ENCODE assay signal across 1 cellular context in the genomic region with DNA sequence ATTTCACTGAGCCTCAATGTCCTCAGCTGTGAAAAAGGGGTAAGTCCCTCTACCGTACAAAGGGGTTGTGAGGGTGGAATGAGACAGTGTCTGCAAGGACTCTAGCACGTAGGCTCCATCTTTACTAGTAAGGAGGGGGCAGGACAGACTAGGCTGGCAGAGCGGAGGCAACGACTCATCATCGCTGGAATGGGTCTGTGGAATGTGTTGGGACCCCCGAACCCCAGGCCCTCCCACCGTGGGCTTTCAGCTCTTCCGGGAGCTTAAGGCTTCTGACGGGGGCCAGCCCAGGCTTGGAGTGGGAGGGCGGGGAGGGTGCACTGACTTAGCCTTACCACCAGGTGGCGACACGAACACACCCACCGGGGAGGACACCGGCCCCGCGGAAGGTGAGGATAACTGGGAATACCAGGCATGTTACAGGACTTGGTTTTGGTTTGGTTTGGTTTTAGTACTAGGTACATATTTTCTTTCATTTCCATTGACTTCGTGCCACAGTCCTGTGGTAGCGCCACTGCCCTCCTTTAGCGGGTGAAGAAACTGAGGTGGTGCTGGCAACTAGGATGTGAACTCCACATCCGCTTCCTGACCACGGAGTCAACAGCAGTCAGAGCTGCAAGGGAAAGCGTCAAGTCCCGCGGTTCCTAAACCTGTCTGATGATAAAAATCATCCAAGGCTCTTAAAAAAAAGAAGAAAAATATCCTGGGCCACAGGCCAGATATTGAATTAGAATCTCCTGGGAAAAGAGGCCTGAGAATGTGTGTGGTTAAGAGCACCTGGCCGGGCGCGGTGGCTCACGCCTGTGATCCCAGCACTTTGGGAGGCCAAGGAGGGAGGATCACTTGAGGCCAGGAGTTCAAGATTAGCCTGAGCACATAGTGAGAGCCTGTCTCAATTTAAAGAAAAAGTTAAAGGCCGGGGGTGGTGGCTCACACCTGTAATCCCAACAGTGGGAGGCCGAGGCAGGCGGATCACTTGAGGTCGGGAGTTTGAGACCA.
TF ChIP-seq lines count a peak whose summit lies in the region.

No MANE protein-coding gene starts in this region.

TF ChIP-seq in K562, 482 proteins besides CTCF, POLR2A, EP300 and RAD21 (continued from another document):
- TF ChIP-seq, protein P1, sequence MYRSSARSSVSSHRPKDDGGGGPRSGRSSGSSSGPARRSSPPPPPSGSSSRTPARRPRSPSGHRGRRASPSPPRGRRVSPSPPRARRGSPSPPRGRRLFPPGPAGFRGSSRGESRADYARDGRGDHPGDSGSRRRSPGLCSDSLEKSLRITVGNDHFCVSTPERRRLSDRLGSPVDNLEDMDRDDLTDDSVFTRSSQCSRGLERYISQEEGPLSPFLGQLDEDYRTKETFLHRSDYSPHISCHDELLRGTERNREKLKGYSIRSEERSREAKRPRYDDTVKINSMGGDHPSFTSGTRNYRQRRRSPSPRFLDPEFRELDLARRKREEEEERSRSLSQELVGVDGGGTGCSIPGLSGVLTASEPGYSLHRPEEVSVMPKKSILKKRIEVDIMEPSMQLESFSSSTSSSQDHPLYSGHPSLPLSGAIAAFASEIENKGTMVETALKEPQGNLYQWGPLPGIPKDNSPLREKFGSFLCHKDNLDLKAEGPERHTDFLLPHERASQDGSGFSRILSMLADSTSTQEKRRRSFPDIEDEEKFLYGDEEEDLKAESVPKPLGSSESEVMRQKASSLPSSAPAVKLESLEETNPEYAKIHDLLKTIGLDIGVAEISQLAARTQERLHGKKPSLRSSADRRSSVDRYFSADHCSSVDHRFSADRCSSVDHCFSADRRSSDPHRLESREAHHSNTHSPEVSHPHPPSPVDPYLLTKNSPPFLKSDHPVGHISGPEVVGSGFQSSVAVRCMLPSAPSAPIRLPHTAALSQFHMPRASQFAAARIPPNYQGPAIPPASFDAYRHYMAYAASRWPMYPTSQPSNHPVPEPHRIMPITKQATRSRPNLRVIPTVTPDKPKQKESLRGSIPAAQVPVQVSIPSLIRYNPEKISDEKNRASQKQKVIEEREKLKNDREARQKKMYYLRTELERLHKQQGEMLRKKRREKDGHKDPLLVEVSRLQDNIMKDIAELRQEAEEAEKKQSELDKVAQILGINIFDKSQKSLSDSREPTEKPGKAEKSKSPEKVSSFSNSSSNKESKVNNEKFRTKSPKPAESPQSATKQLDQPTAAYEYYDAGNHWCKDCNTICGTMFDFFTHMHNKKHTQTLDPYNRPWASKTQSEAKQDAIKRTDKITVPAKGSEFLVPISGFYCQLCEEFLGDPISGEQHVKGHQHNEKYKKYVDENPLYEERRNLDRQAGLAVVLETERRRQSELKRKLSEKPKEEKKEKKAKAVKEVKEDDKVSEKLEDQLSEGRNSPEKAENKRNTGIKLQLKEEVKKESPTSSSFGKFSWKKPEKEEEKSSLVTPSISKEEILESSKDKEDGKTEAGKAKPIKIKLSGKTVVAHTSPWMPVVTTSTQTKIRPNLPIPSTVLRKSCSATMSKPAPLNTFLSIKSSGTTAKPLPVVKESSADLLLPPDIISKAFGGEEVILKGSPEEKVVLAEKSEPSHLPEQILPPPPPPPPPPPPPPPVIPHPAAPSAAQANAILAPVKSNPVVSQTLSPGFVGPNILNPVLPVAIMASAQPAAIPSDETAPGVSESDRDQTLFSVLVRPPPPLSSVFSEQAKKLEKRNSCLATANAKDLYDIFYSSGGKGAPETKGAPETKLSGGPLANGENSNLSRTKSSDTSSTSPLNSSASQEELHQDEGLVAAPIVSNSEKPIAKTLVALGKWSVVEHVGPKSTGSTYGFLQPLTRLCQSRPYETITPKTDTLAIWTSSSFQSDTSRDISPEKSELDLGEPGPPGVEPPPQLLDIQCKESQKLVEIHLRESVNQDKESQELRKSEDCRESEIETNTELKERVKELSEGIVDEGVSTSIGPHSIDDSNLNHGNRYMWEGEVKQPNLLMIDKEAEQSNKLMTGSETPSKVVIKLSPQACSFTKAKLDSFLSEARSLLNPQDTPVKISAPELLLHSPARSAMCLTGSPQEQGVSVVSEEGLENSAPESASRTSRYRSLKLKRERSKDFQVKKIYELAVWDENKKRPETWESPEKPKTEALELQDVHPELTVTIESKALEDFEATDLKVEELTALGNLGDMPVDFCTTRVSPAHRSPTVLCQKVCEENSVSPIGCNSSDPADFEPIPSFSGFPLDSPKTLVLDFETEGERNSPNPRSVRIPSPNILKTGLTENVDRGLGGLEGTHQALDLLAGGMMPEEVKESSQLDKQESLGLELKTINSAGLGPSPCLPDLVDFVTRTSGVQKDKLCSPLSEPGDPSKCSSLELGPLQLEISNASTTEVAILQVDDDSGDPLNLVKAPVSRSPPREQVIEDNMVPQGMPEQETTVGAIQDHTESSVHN (IDR thresholded peaks at IDR 0.05; ENCODE audit: borderline replicate concordance in 1 of 2, low read depth in 1 of 2): no peak
- TF ChIP-seq THAP12 (CRISPR knock-in tag; IDR thresholded peaks at IDR 0.05): no peak
- TF ChIP-seq SMAD4 (CRISPR knock-in tag; conservative IDR thresholded peaks at IDR 0.05): no peak
- no peak for TF ChIP-seq ZNF146 (CRISPR knock-in tag; IDR thresholded peaks at IDR 0.05; ENCODE audit: unreplicated experiment)
- no peak for TF ChIP-seq CHD4 (IDR thresholded peaks at IDR 0.05; ENCODE audit: insufficient read depth, insufficient replicate concordance, low read depth, low read length, poor library complexity, severe bottlenecking)
- TF ChIP-seq ARNT (IDR thresholded peaks at IDR 0.05): no peak
- no peak for TF ChIP-seq ZNF395 (CRISPR knock-in tag; IDR thresholded peaks at IDR 0.05)
- no peak for TF ChIP-seq ZNF699 (CRISPR knock-in tag; IDR thresholded peaks at IDR 0.05; ENCODE audit: insufficient replicate concordance)
- TF ChIP-seq CHD1 (IDR thresholded peaks at IDR 0.05; ENCODE audit: low read length): no peak
- TF ChIP-seq, protein P2, sequence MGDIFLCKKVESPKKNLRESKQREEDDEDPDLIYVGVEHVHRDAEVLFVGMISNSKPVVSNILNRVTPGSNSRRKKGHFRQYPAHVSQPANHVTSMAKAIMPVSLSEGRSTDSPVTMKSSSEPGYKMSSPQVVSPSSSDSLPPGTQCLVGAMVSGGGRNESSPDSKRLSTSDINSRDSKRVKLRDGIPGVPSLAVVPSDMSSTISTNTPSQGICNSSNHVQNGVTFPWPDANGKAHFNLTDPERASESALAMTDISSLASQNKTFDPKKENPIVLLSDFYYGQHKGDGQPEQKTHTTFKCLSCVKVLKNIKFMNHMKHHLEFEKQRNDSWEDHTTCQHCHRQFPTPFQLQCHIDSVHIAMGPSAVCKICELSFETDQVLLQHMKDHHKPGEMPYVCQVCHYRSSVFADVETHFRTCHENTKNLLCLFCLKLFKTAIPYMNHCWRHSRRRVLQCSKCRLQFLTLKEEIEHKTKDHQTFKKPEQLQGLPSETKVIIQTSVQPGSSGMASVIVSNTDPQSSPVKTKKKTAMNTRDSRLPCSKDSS (IDR thresholded peaks at IDR 0.05; ENCODE audit: low read depth, partially characterized antibody): no peak
